8 cellular contexts compared by ENCODE assay signal in genomic region chr6:142945446-142946180, GRCh38. TPM values are rescaled to one million over a fixed set of nuclear protein-coding genes. Genes with fewer than 3 reads are reported as not detected.
DNase-seq lines count a peak whose midpoint lies in the region; ATAC-seq, FAIRE-seq and TF ChIP-seq lines count a peak whose summit lies in the region.

No MANE protein-coding gene starts in this region.

- TF ChIP-seq POLR2A in K562 (conservative IDR thresholded peaks at IDR 0.05): no peak
- TF ChIP-seq POLR2A in spleen (IDR thresholded peaks at IDR 0.05): no peak

- peaks cover 8 to 36% of the 10 kb centered on the region in 2 experiments; a peak in 3 of 5 replicates for H3K4me1 ChIP-seq in K562 (replicated peaks in 1 of 2; ENCODE audit: control insufficient read depth in 2 of 2, insufficient read depth in 2 of 2, low read length in 2 of 2)
- H3K4me1 ChIP-seq in spleen: peaks cover 30 to 47% (median 40%) of the 10 kb centered on the region in 6 donors

- H3K27ac ChIP-seq in K562 (ENCODE audit: extremely low read depth, low read depth, low read length) (peak overlapping the region; percentile 11; the same call in 1 of the 3 replicates), spleen (peak overlapping the region; percentile 95 to 99 (median 99))

- peak overlapping the region in 1 of 2 experiments; percentile 88; a peak in 2 of 4 replicates for H3K9ac ChIP-seq in K562 (ENCODE audit: insufficient read depth in 1 of 2, low read depth in 2 of 2, low read length in 2 of 2)

- H3K27me3 ChIP-seq in K562 (ENCODE audit: control insufficient read depth in 2 of 2, insufficient read depth in 2 of 2, low read length in 2 of 2): peaks cover 23 to 41% of the 10 kb centered on the region in 2 experiments
- H3K27me3 ChIP-seq in spleen (replicated peaks in 1 of 7): no peaks in the 10 kb centered on the region

- in situ Hi-C loops in K562 (cut with MboI): no loop called here

- ATAC-seq in HG03354 (IDR thresholded peaks at IDR 0.05; ENCODE audit: poor library complexity, severe bottlenecking, unreplicated experiment) (peak; percentile 16), K562 (peak; percentile 34)

- BruUV-seq in K562 (replicated peaks; lab: Mats Ljungman, UMichigan): no TSS peak

- POLR2A ChIA-PET in K562 (lab: Yijun Ruan, JAX): no interaction called here

- no peaks in the 10 kb centered on the region for H3K79me2 ChIP-seq in K562 (ENCODE audit: control insufficient read depth, insufficient read depth, low read length)

- peak overlapping the region; percentile 87 for H2AFZ ChIP-seq in K562 (ENCODE audit: low read depth, low read length)

- TF ChIP-seq RAD21 in K562 (CRISPR knock-in tag; conservative IDR thresholded peaks at IDR 0.05 in 1 of 2, IDR thresholded peaks at IDR 0.05 in 1 of 2): no peak

- H3K4me2 ChIP-seq in K562 (ENCODE audit: insufficient read depth, low read length): peak overlapping the region; percentile 91

- no peak for TF ChIP-seq EP300 in K562 (IDR thresholded peaks at IDR 0.05; ENCODE audit: low read length)

- H3K9me1 ChIP-seq in K562 (ENCODE audit: control insufficient read depth, insufficient read depth, low read length): no peaks in the 10 kb centered on the region

- no peak for FAIRE-seq in K562 (lab: Jason Lieb, UNC)

- H3K4me3 ChIP-seq in K562: peak overlapping the region; percentile 51
- H3K4me3 ChIP-seq in iPS-18c (ENCODE audit: insufficient read depth, low read depth, low read length): peak overlapping the region; percentile 91
- peak overlapping the region; percentile 75 to 92 (median 82) for H3K4me3 ChIP-seq in spleen

- peak; percentile 77 for DNase-seq in NK-92 treated with Interleukin-12 subunit alpha and Interleukin-12 subunit beta, amount 100 ng/mL, for 24 hours (lab: John Stamatoyannopoulos, UW)
- DNase-seq in NK-92 (lab: John Stamatoyannopoulos, UW; ENCODE audit: unreplicated experiment): no peak
- peak; percentile 61 for DNase-seq in T-helper 22 cell (ENCODE audit: low read depth)
- peak; percentile 32 to 53 (median 51) for DNase-seq in K562 (ENCODE audit: extremely low read depth in 1 of 4, low spot score in 3 of 4)
- peak; percentile 92 for DNase-seq in spleen
- no peak for DNase-seq in DMS114 treated with DMSO at 0.1 percent for 48 hours (lab: John Stamatoyannopoulos, UW; ENCODE audit: unreplicated experiment)

- H4K20me1 ChIP-seq in K562 (replicated peaks; ENCODE audit: control insufficient read depth, insufficient read depth, low read length): no peaks in the 10 kb centered on the region

- H3K9me3 ChIP-seq in K562 (replicated peaks; ENCODE audit: control insufficient read depth, insufficient read depth, low read depth, low read length) (no peaks in the 10 kb centered on the region), iPS-18c (ENCODE audit: control insufficient read depth, insufficient read depth, low read length) (no peaks in the 10 kb centered on the region), spleen (no peaks in the 10 kb centered on the region)

- TF ChIP-seq CTCF in K562 (IDR thresholded peaks at IDR 0.05 in 2 of 3, conservative IDR thresholded peaks at IDR 0.05 in 1 of 3; ENCODE audit: insufficient read depth in 2 of 3, low read depth in 1 of 3, low read length in 3 of 3): no peak
- TF ChIP-seq CTCF in spleen (IDR thresholded peaks at IDR 0.05 in 8 of 11, conservative IDR thresholded peaks at IDR 0.05 in 3 of 11): no peak

- H3K36me3 ChIP-seq in K562 (ENCODE audit: control insufficient read depth, insufficient read depth, low read length): no peaks in the 10 kb centered on the region
- no peaks in the 10 kb centered on the region for H3K36me3 ChIP-seq in spleen

- intact Hi-C loops in K562 (cut with micrococcal nuclease) (loop anchor here (10.0 kb wide), 1 partner anchor 219 kb away; no protein-coding TSS in a partner anchor), spleen (cut with DNase I; ENCODE audit: low total_unique reads) (loop anchor here (5.0 to 10.0 kb wide), 2 partner anchors 121 to 253 kb away; no protein-coding TSS in a partner anchor)

- under 1% methylated on average over 41 of the region's 75 CpGs for WGBS in K562 (ENCODE audit: insufficient coverage, low coverage, missing lambda C conversion rate)
- 0 to 1% (median 1%) methylated on average over 33 to 75 of the region's 75 CpGs for WGBS in spleen, 5 donors

- CTCF ChIA-PET in K562 (lab: Yijun Ruan, JAX; ENCODE audit: low intra/inter-chr PET ratio): no interaction called here

TF ChIP-seq in K562, 482 proteins besides CTCF, POLR2A, EP300 and RAD21 (continues in another document):
- no peak for TF ChIP-seq ZNF282 (CRISPR knock-in tag; IDR thresholded peaks at IDR 0.05)
- no peak for TF ChIP-seq FIP1L1 (IDR thresholded peaks at IDR 0.05; ENCODE audit: low read depth, low read length, poor library complexity, severe bottlenecking)
- no peak for TF ChIP-seq SPI1 (IDR thresholded peaks at IDR 0.05; ENCODE audit: borderline replicate concordance, low read depth, low read length)
- peak; percentile 12 for TF ChIP-seq PCBP2 (IDR thresholded peaks at IDR 0.05; ENCODE audit: low read depth, low read length, poor library complexity, severe bottlenecking)
- no peak for TF ChIP-seq KLF13 (tag; IDR thresholded peaks at IDR 0.05; ENCODE audit: borderline replicate concordance, low read depth)
- TF ChIP-seq, protein P1, sequence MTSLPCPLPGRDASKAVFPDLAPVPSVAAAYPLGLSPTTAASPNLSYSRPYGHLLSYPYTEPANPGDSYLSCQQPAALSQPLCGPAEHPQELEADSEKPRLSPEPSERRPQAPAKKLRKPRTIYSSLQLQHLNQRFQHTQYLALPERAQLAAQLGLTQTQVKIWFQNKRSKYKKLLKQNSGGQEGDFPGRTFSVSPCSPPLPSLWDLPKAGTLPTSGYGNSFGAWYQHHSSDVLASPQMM (CRISPR knock-in tag; IDR thresholded peaks at IDR 0.05): no peak
- 0 out of 2 replicates have a peak, but pooled peaks have one; percentile 40 for TF ChIP-seq ERF (CRISPR knock-in tag; IDR thresholded peaks at IDR 0.05)
- TF ChIP-seq, protein P2, sequence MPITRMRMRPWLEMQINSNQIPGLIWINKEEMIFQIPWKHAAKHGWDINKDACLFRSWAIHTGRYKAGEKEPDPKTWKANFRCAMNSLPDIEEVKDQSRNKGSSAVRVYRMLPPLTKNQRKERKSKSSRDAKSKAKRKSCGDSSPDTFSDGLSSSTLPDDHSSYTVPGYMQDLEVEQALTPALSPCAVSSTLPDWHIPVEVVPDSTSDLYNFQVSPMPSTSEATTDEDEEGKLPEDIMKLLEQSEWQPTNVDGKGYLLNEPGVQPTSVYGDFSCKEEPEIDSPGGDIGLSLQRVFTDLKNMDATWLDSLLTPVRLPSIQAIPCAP (CRISPR knock-in tag; IDR thresholded peaks at IDR 0.05; ENCODE audit: borderline replicate concordance): no peak
- no peak for TF ChIP-seq MXD1 (CRISPR knock-in tag; IDR thresholded peaks at IDR 0.05; ENCODE audit: borderline replicate concordance, poor library complexity, severe bottlenecking)
- TF ChIP-seq NCOA6 (IDR thresholded peaks at IDR 0.05): 0 out of 2 replicates have a peak, but pooled peaks have one; percentile 30
- TF ChIP-seq ZSCAN29 (IDR thresholded peaks at IDR 0.05): no peak
- no peak for TF ChIP-seq SP2 (IDR thresholded peaks at IDR 0.05; ENCODE audit: extremely low read depth, low read depth, low read length, poor library complexity, severe bottlenecking)
- TF ChIP-seq KDM5B (IDR thresholded peaks at IDR 0.05; ENCODE audit: insufficient replicate concordance, low read depth, low read length): peak; percentile 44

RNA-seq across cellular contexts. Expression of gene HIVEP2, which starts 0.6 kb away (rescaled TPM):
- 0.97 and 1.3 TPM in 2 replicates for total RNA-seq in K562 (2011; cell fraction: chromatin; rRNA removed; ENCODE audit: low replicate concordance)
- 0.26 and 0.33 TPM in 2 replicates for total RNA-seq in K562 (2011; cell fraction: nucleolus; rRNA removed)
- total RNA-seq in K562 (2011; cell fraction: nucleoplasm; rRNA removed): 0.44 and 0.69 TPM in 2 replicates
- total RNA-seq in K562 (2014; rRNA removed) (0.18 and 0.29 TPM in 2 replicates), K562 (2014; rRNA removed; fragmentation: Illumina TruSeq; extraction: Trizol) (0.40 and 0.48 TPM in 2 replicates), K562 (2015; rRNA removed; fragmentation: Illumina TruSeq; extraction: Trizol) (0.45 and 0.47 TPM in 2 replicates), K562 (2021) (0.42 and 0.69 TPM in 2 replicates), spleen (10 to 100 TPM; 26.8 to 41.3 (median 32.7) TPM)
- polyA plus RNA-seq in K562 (2011; rRNA removed) (1.2 and 1.4 TPM in 2 replicates), K562 (2014; fragmentation: Illumina TruSeq; extraction: Trizol) (0.28 and 0.31 TPM in 2 replicates), K562 (2014; fragmentation: Nextera tagmentation; extraction: Ambion mirVana) (under 1 TPM; under 0.01 to 0.04 TPM), K562 (2014; rRNA removed) (0.15 and 0.43 TPM in 2 replicates), spleen (1 to 10 TPM; 2.5 to 3.2 (median 3.0) TPM)
- polyA plus RNA-seq in K562 (2011; cell fraction: cytosol; rRNA removed): 0.50 and 0.52 TPM in 2 replicates
- polyA plus RNA-seq in K562 (2011; cell fraction: nucleus; rRNA removed): 1.5 and 1.9 TPM in 2 replicates
- 0.36 and 0.40 TPM in 2 replicates for polyA plus RNA-seq in K562 (2012)
- 2.5 and 2.8 TPM in 2 replicates for polyA minus RNA-seq in K562 (2011; rRNA and poly(A)+ RNA removed)
- 1.2 and 1.3 TPM in 2 replicates for polyA minus RNA-seq in K562 (2011; cell fraction: cytosol; rRNA and poly(A)+ RNA removed)
- 1.6 and 2.3 TPM in 2 replicates for polyA minus RNA-seq in K562 (2011; cell fraction: nucleus; rRNA and poly(A)+ RNA removed)

Comparison
In these comparisons a context has a peak if more than half of its experiments do, and no peak if none do; other contexts are left out.
1. DNase-seq: peak in NK-92 treated with Interleukin-12 subunit alpha and Interleukin-12 subunit beta, amount 100 ng/mL, for 24 hours (single experiment), T-helper 22 cell (single experiment), K562 (4 of 4) and spleen (single experiment); none in NK-92 (single experiment) and DMS114 treated with DMSO at 0.1 percent for 48 hours (single experiment).
2. RNA of gene HIVEP2, which starts 0.6 kb away (total RNA-seq): 26.8 to 41.3 TPM in spleen; 0.18 to 1.3 TPM in K562; every median in the first group is over 10 times any median in the second.
3. Peak in every context shown above with its lines, with median percentiles within 50 percentile points of each other: H3K4me3 ChIP-seq.